ENCODE assay signal across 12 cellular contexts in genomic region chr1:30928789-30929134, GRCh38. TPM values are rescaled to one million over a fixed set of nuclear protein-coding genes. Genes with fewer than 3 reads are reported as not detected.
A peak's percentile ranks its signal among the peaks of the same experiment; 100 is the strongest.
DNase-seq lines count a peak whose midpoint lies in the region; ATAC-seq, FAIRE-seq and TF ChIP-seq lines count a peak whose summit lies in the region.
"Had no signal": no experiment of that assay in that cellular context is flagged by ENCODE, and none has a peak within 500 bp of the region (broad histone marks: within the 10 kb centered on the region; RNA-seq: fewer than 3 reads in every experiment).

No MANE protein-coding gene starts in this region.

- TF ChIP-seq POLR2A in endothelial cell of umbilical vein (IDR thresholded peaks at IDR 0.05; ENCODE audit: low read depth, low read length) = no peak
- TF ChIP-seq POLR2A in body of pancreas (IDR thresholded peaks at IDR 0.05) = no peak

- peaks cover 18% of the 10 kb centered on the region for H3K36me3 Mint-ChIP-seq in GM23338 (ENCODE audit: low read depth)
- peaks cover 23% of the 10 kb centered on the region for H3K36me3 Mint-ChIP-seq in nephron progenitor cell (ENCODE audit: low read depth)
- H3K36me3 Mint-ChIP-seq in activated CD4-positive, alpha-beta memory T cell treated with anti-CD3 and anti-CD28 coated beads for 36 hours = peaks cover 5% of the 10 kb centered on the region

- H3K4me1 Mint-ChIP-seq in GM23338 (peaks cover 7% of the 10 kb centered on the region), nephron progenitor cell (peaks cover 32% of the 10 kb centered on the region)
- no peaks in the 10 kb centered on the region for H3K4me1 Mint-ChIP-seq in activated CD4-positive, alpha-beta memory T cell treated with anti-CD3 and anti-CD28 coated beads for 36 hours (ENCODE audit: low read depth)

- H4K20me1 ChIP-seq in GM23338 (replicated peaks; ENCODE audit: insufficient read depth) = peaks cover 9% of the 10 kb centered on the region
- no peaks in the 10 kb centered on the region for H4K20me1 ChIP-seq in endothelial cell of umbilical vein (replicated peaks; ENCODE audit: control insufficient read depth, extremely low read depth, insufficient read depth, low read length)

- H2AFZ ChIP-seq in GM23338 = no peak overlapping the region
- no peak overlapping the region for H2AFZ ChIP-seq in endothelial cell of umbilical vein (ENCODE audit: low read depth, low read length)

- in situ Hi-C loops in SK-MEL-5 (cut with HindIII; ENCODE audit: low pct_unique_long_range_greater_than_20kb, low sequenced_read_pairs) = no loop called here

- CTCF ChIA-PET in endothelial cell of umbilical vein (lab: Charles Lee) = interaction anchor here (0.6 to 8.2 kb wide), 13 partner anchors 10 to 156 kb away, joined by 3 to 73 read pairs (median 5); no protein-coding TSS in a partner anchor
- CTCF ChIA-PET in activated CD4-positive, alpha-beta memory T cell treated with anti-CD3 and anti-CD28 coated beads for 36 hours (lab: Charles Lee) = interaction anchor here (0.9 to 11.8 kb wide), 11 partner anchors 9 to 223 kb away, joined by 3 to 122 read pairs (median 7); no protein-coding TSS in a partner anchor

- peaks cover 23% of the 10 kb centered on the region for H3F3A ChIP-seq in GM23338 (replicated peaks; ENCODE audit: low read depth)

- H3K4me2 ChIP-seq in GM23338 = no peak overlapping the region
- H3K4me2 ChIP-seq in endothelial cell of umbilical vein (ENCODE audit: insufficient read depth, low read length) = no peak overlapping the region

- dilution Hi-C loops in endothelial cell of umbilical vein (cut with MboI; ENCODE audit: extremely low pct_ligation_motif_present, low sequenced_read_pairs) = no loop called here

- intact Hi-C loops in endothelial cell of umbilical vein (cut with micrococcal nuclease) (loop anchor here (1.0 to 2.0 kb wide), 3 partner anchors 127 to 210 kb away; no protein-coding TSS in a partner anchor), body of pancreas (cut with DNase I) (no loop called here)
- intact Hi-C loops in activated CD4-positive, alpha-beta memory T cell treated with anti-CD3 and anti-CD28 coated beads for 36 hours (cut with micrococcal nuclease) = loop anchor here (1.0 kb wide), 3 partner anchors 127 to 209 kb away; no protein-coding TSS in a partner anchor

- H3K9me3 ChIP-seq in endothelial cell of umbilical vein (replicated peaks; ENCODE audit: control insufficient read depth, insufficient read depth, low read length) (no peaks in the 10 kb centered on the region), body of pancreas (no peaks in the 10 kb centered on the region)
- H3K9me3 ChIP-seq: BE2C had no signal

- no peak for FAIRE-seq in endothelial cell of umbilical vein (lab: Jason Lieb, UNC)

- H3K27ac Mint-ChIP-seq in GM23338 (peak overlapping the region; percentile 42; the same call in 1 of the 2 replicates), nephron progenitor cell (peak overlapping the region; percentile 32)
- no peak overlapping the region for H3K27ac Mint-ChIP-seq in activated CD4-positive, alpha-beta memory T cell treated with anti-CD3 and anti-CD28 coated beads for 36 hours

- H3K9me3 Mint-ChIP-seq in GM23338 = no peaks in the 10 kb centered on the region
- H3K9me3 Mint-ChIP-seq in nephron progenitor cell = no peaks in the 10 kb centered on the region
- no peaks in the 10 kb centered on the region for H3K9me3 Mint-ChIP-seq in activated CD4-positive, alpha-beta memory T cell treated with anti-CD3 and anti-CD28 coated beads for 36 hours
- H3K9me3 Mint-ChIP-seq: CD8-positive, alpha-beta T cell had no signal

- POLR2A ChIA-PET in endothelial cell of umbilical vein (lab: Charles Lee) = no interaction called here
- POLR2A ChIA-PET in activated CD4-positive, alpha-beta memory T cell treated with anti-CD3 and anti-CD28 coated beads for 36 hours (lab: Charles Lee) = interaction anchor here (1.8 kb wide), 1 partner anchor 127 kb away, joined by 4 read pairs; no protein-coding TSS in a partner anchor

- H3K27me3 Mint-ChIP-seq in GM23338 (ENCODE audit: insufficient read depth, low read depth, poor library complexity) (peaks cover 17% of the 10 kb centered on the region), nephron progenitor cell (ENCODE audit: low read depth, poor library complexity) (no peaks in the 10 kb centered on the region)
- H3K27me3 Mint-ChIP-seq in activated CD4-positive, alpha-beta memory T cell treated with anti-CD3 and anti-CD28 coated beads for 36 hours = no peaks in the 10 kb centered on the region

- TSS peak; percentile 2 for BruUV-seq in endothelial cell of umbilical vein (replicated peaks; lab: Mats Ljungman, UMichigan)

- H3K9ac ChIP-seq in endothelial cell of umbilical vein (replicated peaks; ENCODE audit: extremely low read depth, insufficient read depth, low read length) = no peak overlapping the region

- no peak for ATAC-seq in GM23338
- ATAC-seq in HG02623 (IDR thresholded peaks at IDR 0.05; ENCODE audit: unreplicated experiment) = no peak
- ATAC-seq in body of pancreas = no peak

- no peaks in the 10 kb centered on the region for H3K36me3 ChIP-seq in GM23338 (ENCODE audit: insufficient read depth)
- H3K36me3 ChIP-seq in endothelial cell of umbilical vein (ENCODE audit: control insufficient read depth in 2 of 2, extremely low read depth in 1 of 2, insufficient read depth in 2 of 2, low read length in 2 of 2) = peaks cover 9 to 12% of the 10 kb centered on the region in 2 experiments
- H3K36me3 ChIP-seq in body of pancreas (replicated peaks in 1 of 2; ENCODE audit: insufficient read depth in 1 of 2, low read depth in 2 of 2) = peaks cover 0 to 7% of the 10 kb centered on the region in 2 donors

- H3K79me2 ChIP-seq in GM23338 (replicated peaks; ENCODE audit: insufficient read depth) = no peaks in the 10 kb centered on the region
- no peaks in the 10 kb centered on the region for H3K79me2 ChIP-seq in endothelial cell of umbilical vein (ENCODE audit: control insufficient read depth, insufficient read depth, low read length)

- H3K4me3 ChIP-seq in GM23338 (no peak overlapping the region), endothelial cell of umbilical vein (replicated peaks in 1 of 3; ENCODE audit: insufficient read depth in 1 of 3, low read depth in 1 of 3, low read length in 3 of 3) (no peak overlapping the region), body of pancreas (no peak overlapping the region)

- H3K27me3 ChIP-seq in GM23338 (ENCODE audit: insufficient read depth) (no peaks in the 10 kb centered on the region), endothelial cell of umbilical vein (ENCODE audit: control insufficient read depth in 2 of 2, insufficient read depth in 2 of 2, low read length in 2 of 2) (no peaks in the 10 kb centered on the region), body of pancreas (no peaks in the 10 kb centered on the region)
- H3K27me3 ChIP-seq: BE2C had no signal

- H3K9me2 ChIP-seq in GM23338 (ENCODE audit: insufficient read depth) = no peaks in the 10 kb centered on the region

- H3K9me1 ChIP-seq in endothelial cell of umbilical vein (replicated peaks; ENCODE audit: control insufficient read depth, extremely low read depth, insufficient read depth, low read length) = no peaks in the 10 kb centered on the region

- H3K27ac ChIP-seq in GM23338 (ENCODE audit: low read depth) (0 out of 2 replicates have a peak overlapping the region, but pooled peaks have one; percentile 20), endothelial cell of umbilical vein (ENCODE audit: insufficient read depth, low read depth, low read length) (no peak overlapping the region), body of pancreas (peak overlapping the region in 1 of 4 donors; percentile 20)

- H3K4me3 Mint-ChIP-seq in GM23338 (no peak overlapping the region), nephron progenitor cell (no peak overlapping the region)
- no peak overlapping the region for H3K4me3 Mint-ChIP-seq in activated CD4-positive, alpha-beta memory T cell treated with anti-CD3 and anti-CD28 coated beads for 36 hours
- H3K4me3 Mint-ChIP-seq: CD8-positive, alpha-beta T cell had no signal

- 83 to 89% methylated on average over 2 of the region's 2 CpGs for WGBS in body of pancreas, 2 donors

- no peak for TF ChIP-seq CTCF in GM23338 (conservative IDR thresholded peaks at IDR 0.05; ENCODE audit: low read depth in 2 of 2)
- TF ChIP-seq CTCF in endothelial cell of umbilical vein (IDR thresholded peaks at IDR 0.05; ENCODE audit: extremely low read depth in 1 of 2, insufficient read depth in 1 of 2, low read depth in 1 of 2, low read length in 2 of 2) = no peak
- no peak for TF ChIP-seq CTCF in nephron progenitor cell (IDR thresholded peaks at IDR 0.05)
- TF ChIP-seq CTCF in body of pancreas (IDR thresholded peaks at IDR 0.05) = no peak

- H3K4me1 ChIP-seq in GM23338 (ENCODE audit: insufficient read depth) (peaks cover 9% of the 10 kb centered on the region), endothelial cell of umbilical vein (ENCODE audit: control insufficient read depth, extremely low read depth, insufficient read depth, low read length) (no peaks in the 10 kb centered on the region), body of pancreas (no peaks in the 10 kb centered on the region)
- H3K4me1 ChIP-seq: BE2C had no signal

- DNase-seq in GM23338 (ENCODE audit: low spot score) = no peak
- peak; percentile 25 for DNase-seq in SK-MEL-5 (ENCODE audit: low read depth, low spot score)
- DNase-seq in endothelial cell of umbilical vein (ENCODE audit: low read depth, low spot score) = no peak
- DNase-seq in nephron progenitor cell = no peak
- DNase-seq in CD1c-positive myeloid dendritic cell (ENCODE audit: extremely low spot score) = no peak
- DNase-seq in activated CD4-positive, alpha-beta memory T cell treated with anti-CD3 and anti-CD28 coated beads for 36 hours = no peak
- DNase-seq in body of pancreas = no peak
- DNase-seq: GOT3, NCI-H1048 had no signal

RNA-seq across cellular contexts. Expression of gene SDC3, which starts 20.2 kb away (rescaled TPM):
- total RNA-seq in GM23338 (2014; rRNA removed; shearing (Covaris generic)) = 22.4 and 29.7 TPM in 2 replicates
- polyA plus RNA-seq in GM23338 (2016; fragmentation: Nextera tagmentation; extraction: Ambion mirVana) (5.2 and 5.8 TPM in 2 replicates), endothelial cell of umbilical vein (7.0 and 7.1 TPM in 2 replicates)
- 73.0 and 75.0 TPM in 2 replicates for total RNA-seq in SK-MEL-5 (2014; rRNA removed; shearing (Covaris generic))
- 283 and 346 TPM in 2 replicates for polyA plus RNA-seq in SK-MEL-5 (2015; cell fraction: cytosol; rRNA removed)
- polyA plus RNA-seq in SK-MEL-5 (2015; cell fraction: nucleus; rRNA removed) = 109 and 114 TPM in 2 replicates
- total RNA-seq in endothelial cell of umbilical vein (20.8 and 25.9 TPM in 2 replicates), body of pancreas (10 to 100 TPM in 1 of 2 donors, 1 to 10 TPM in 1; 7.8 to 19.1 TPM)
- 6.8 and 8.2 TPM in 2 replicates for polyA plus RNA-seq in endothelial cell of umbilical vein (2011; cell fraction: cytosol; rRNA removed)
- polyA plus RNA-seq in endothelial cell of umbilical vein (2011; cell fraction: nucleus; rRNA removed) = 3.8 and 6.1 TPM in 2 replicates
- 32.5 and 36.4 TPM in 2 replicates for polyA plus RNA-seq in endothelial cell of umbilical vein (2012)
- 11.0 and 13.1 TPM in 2 replicates for polyA minus RNA-seq in endothelial cell of umbilical vein
- polyA minus RNA-seq in endothelial cell of umbilical vein (2011; cell fraction: cytosol; rRNA and poly(A)+ RNA removed) = 7.0 TPM
- 3.8 and 4.6 TPM in 2 replicates for polyA minus RNA-seq in endothelial cell of umbilical vein (2011; cell fraction: nucleus; rRNA and poly(A)+ RNA removed)
- total RNA-seq in activated CD4-positive, alpha-beta memory T cell treated with anti-CD3 and anti-CD28 coated beads for 36 hours = under 1 TPM; 0.12 to 0.17 TPM
- total RNA-seq: CD8-positive, alpha-beta T cell had no signal

Comparison
In these comparisons a context has a peak if more than half of its experiments do, and no peak if none do; other contexts are left out.
1. RNA of gene SDC3, which starts 20.2 kb away (total RNA-seq): 73.0 to 75.0 TPM in SK-MEL-5, 22.4 to 29.7 TPM in GM23338, 20.8 to 25.9 TPM in endothelial cell of umbilical vein and 7.8 to 19.1 TPM in body of pancreas; 0.12 to 0.17 TPM in activated CD4-positive, alpha-beta memory T cell treated with anti-CD3 and anti-CD28 coated beads for 36 hours; every median in the first group is over 4 times any median in the second.